25 cellular contexts compared by ENCODE assay signal in genomic region chr7:137213744-137214143, GRCh38.
"Had no signal": no experiment of that assay in that cellular context is flagged by ENCODE, and none has a peak within 500 bp of the region (broad histone marks: within the 10 kb centered on the region; RNA-seq: fewer than 3 reads in every experiment).

No MANE protein-coding gene starts in this region.

- H3K79me2 ChIP-seq: parathyroid adenoma had no signal

- H3K4me1 Mint-ChIP-seq: immature natural killer cell; naive thymus-derived CD8-positive, alpha-beta T cell; nephron; neural crest cell; stimulated activated effector memory CD8-positive, alpha-beta T cell treated with anti-CD3 and anti-CD28 coated beads, Interleukin-12 subunit alpha, Interleukin-12 subunit beta, amount 100 ng/mL, for 72 hours had no signal

- ATAC-seq: left colon; left lung; lower lobe of right lung; naive thymus-derived CD8-positive, alpha-beta T cell; stimulated activated effector memory CD8-positive, alpha-beta T cell treated with anti-CD3 and anti-CD28 coated beads, Interleukin-12 subunit alpha, Interleukin-12 subunit beta, amount 100 ng/mL, for 72 hours had no signal

- H2AFZ ChIP-seq: parathyroid adenoma had no signal

- H3K36me3 Mint-ChIP-seq: immature natural killer cell; stimulated activated effector memory CD8-positive, alpha-beta T cell treated with anti-CD3 and anti-CD28 coated beads, Interleukin-12 subunit alpha, Interleukin-12 subunit beta, amount 100 ng/mL, for 72 hours had no signal

- H3K9ac ChIP-seq: parathyroid adenoma had no signal

- H3K36me3 ChIP-seq: left lung, lower lobe of right lung, right atrium auricular region, sigmoid colon, spleen, tibial nerve, uterus had no signal

- H3K9me3 ChIP-seq: lower lobe of right lung, tibial nerve, uterus had no signal

- H3K27ac ChIP-seq: left lung, lower lobe of right lung, parathyroid adenoma, right atrium auricular region, sigmoid colon, spleen, tibial nerve, uterus had no signal

- H3K27ac Mint-ChIP-seq: immature natural killer cell; naive thymus-derived CD8-positive, alpha-beta T cell; nephron; stimulated activated effector memory CD8-positive, alpha-beta T cell treated with anti-CD3 and anti-CD28 coated beads, Interleukin-12 subunit alpha, Interleukin-12 subunit beta, amount 100 ng/mL, for 72 hours; stimulated activated naive CD8-positive, alpha-beta T cell treated with anti-CD3 and anti-CD28 coated beads, Interleukin-15, Interleukin-2, amounts not matched to agents 100 ng/mL and 50 ng/mL, for 24 hours; type B pancreatic cell had no signal

- H3K4me3 ChIP-seq: left lung, lower lobe of right lung, right atrium auricular region, sigmoid colon, spleen, tibial nerve, uterus had no signal

- H3K4me1 ChIP-seq: left lung, lower lobe of right lung, parathyroid adenoma, right atrium auricular region, sigmoid colon, spleen, tibial nerve, uterus had no signal

- FAIRE-seq: islet of Langerhans had no signal

- DNase-seq: hippocampal formation; immature natural killer cell; kidney; left colon; left lung; lower lobe of right lung; mammary epithelial cell; mesenchymal stem cell; naive thymus-derived CD8-positive, alpha-beta T cell; nucleus accumbens; sigmoid colon; small intestine; spleen; stimulated activated CD4-positive, alpha-beta T cell treated with anti-CD3 and anti-CD28 coated beads, Interleukin-4, amount 100 ng/mL, for 24 hours; stimulated activated naive CD4-positive, alpha-beta T cell; uterus had no signal

- H3K4me3 Mint-ChIP-seq: immature natural killer cell; naive thymus-derived CD8-positive, alpha-beta T cell; nephron; neural crest cell; stimulated activated effector memory CD8-positive, alpha-beta T cell treated with anti-CD3 and anti-CD28 coated beads, Interleukin-12 subunit alpha, Interleukin-12 subunit beta, amount 100 ng/mL, for 72 hours; stimulated activated naive CD8-positive, alpha-beta T cell treated with anti-CD3 and anti-CD28 coated beads, Interleukin-15, Interleukin-2, amounts not matched to agents 100 ng/mL and 50 ng/mL, for 24 hours; type B pancreatic cell had no signal

- H3K27me3 ChIP-seq: left lung, right atrium auricular region, sigmoid colon, spleen, tibial nerve, uterus had no signal

- H3K27me3 Mint-ChIP-seq: stimulated activated naive CD8-positive, alpha-beta T cell treated with anti-CD3 and anti-CD28 coated beads, Interleukin-15, Interleukin-2, amounts not matched to agents 100 ng/mL and 50 ng/mL, for 24 hours; type B pancreatic cell had no signal
